In genomic region chr9:130036099-130036498, GRCh38 we compare ENCODE assay signal across 11 cellular contexts. TPM values are rescaled to one million over a fixed set of nuclear protein-coding genes. Genes with fewer than 3 reads are reported as not detected.
DNase-seq lines count a peak whose midpoint lies in the region; ATAC-seq and TF ChIP-seq lines count a peak whose summit lies in the region.
"Had no signal": no experiment of that assay in that cellular context is flagged by ENCODE, and none has a peak within 500 bp of the region (broad histone marks: within the 10 kb centered on the region; RNA-seq: fewer than 3 reads in every experiment).

No MANE protein-coding gene starts in this region.

- H3K27me3 ChIP-seq in ACC112 (ENCODE audit: insufficient read depth, low read length) (no peaks in the 10 kb centered on the region), GM23248 (replicated peaks; ENCODE audit: insufficient read depth) (no peaks in the 10 kb centered on the region), left lung (no peaks in the 10 kb centered on the region)

- H3K4me3 ChIP-seq in ACC112 (ENCODE audit: low read depth, low read length) (peak overlapping the region; percentile 28; the same call in 1 of the 2 replicates), GM23248 (no peak overlapping the region), left lung (no peak overlapping the region)

- peak overlapping the region; percentile 99 for H3K27ac Mint-ChIP-seq in activated naive CD8-positive, alpha-beta T cell

- no peaks in the 10 kb centered on the region for H3K9me3 ChIP-seq in GM23248 (ENCODE audit: low read depth)
- no peaks in the 10 kb centered on the region for H3K9me3 ChIP-seq in left lung

- ATAC-seq in left lung (peak; percentile 85), HG03045 (IDR thresholded peaks at IDR 0.05; ENCODE audit: unreplicated experiment) (no peak), GM19023 (IDR thresholded peaks at IDR 0.05; ENCODE audit: unreplicated experiment) (no peak)
- ATAC-seq: left ventricle myocardium superior had no signal

- H3K9ac ChIP-seq in GM23248, result no peak overlapping the region; the same call in 1 of the 2 replicates

- TF ChIP-seq CTCF in left lung (IDR thresholded peaks at IDR 0.05), result no peak

- H3K36me3 ChIP-seq in ACC112 (ENCODE audit: insufficient read depth, low read length) (no peaks in the 10 kb centered on the region), GM23248 (ENCODE audit: low read depth) (no peaks in the 10 kb centered on the region), left lung (no peaks in the 10 kb centered on the region)

- H3K4me1 ChIP-seq in ACC112 (ENCODE audit: control insufficient read depth, insufficient read depth, low read length, unreplicated experiment) (peaks cover 38% of the 10 kb centered on the region), GM23248 (ENCODE audit: insufficient read depth) (peaks cover 24% of the 10 kb centered on the region), left lung (peaks cover 14 to 95% of the 10 kb centered on the region in 2 donors)

- no peaks in the 10 kb centered on the region for H3K9me2 ChIP-seq in GM23248 (ENCODE audit: insufficient read depth)

- peak overlapping the region; percentile 43 for H3K4me2 ChIP-seq in GM23248 (ENCODE audit: unreplicated experiment)

- peak overlapping the region; percentile 100 for H3K4me3 Mint-ChIP-seq in activated naive CD8-positive, alpha-beta T cell

- H3K79me2 ChIP-seq in ACC112 (ENCODE audit: control insufficient read depth, insufficient read depth, low read length, unreplicated experiment) (peaks cover 69% of the 10 kb centered on the region), GM23248 (ENCODE audit: insufficient read depth) (peaks cover 91% of the 10 kb centered on the region)

- H3F3A ChIP-seq in GM23248 (ENCODE audit: insufficient read depth), result peaks cover 26% of the 10 kb centered on the region

- peak; percentile 75 for DNase-seq in GM23248
- no peak for DNase-seq in left lung
- DNase-seq in AG08396 (ENCODE audit: low spot score), result no peak
- no peak for DNase-seq in stimulated activated CD4-positive, alpha-beta T cell treated with anti-CD3 and anti-CD28 coated beads, Interleukin-12 subunit alpha, Interleukin-12 subunit beta, amount 100 ng/mL, for 4 hours
- DNase-seq: left ventricle myocardium superior; NCI-H187 treated with DMSO at 0.1 percent for 48 hours; stimulated activated CD4-positive, alpha-beta T cell treated with anti-CD3 and anti-CD28 coated beads, Interleukin-2, amount 100 ng/mL, for 24 hours had no signal

- H2AFZ ChIP-seq in ACC112 (ENCODE audit: low read length, unreplicated experiment) (no peak overlapping the region), GM23248 (no peak overlapping the region)

- H3K27me3 Mint-ChIP-seq in activated naive CD8-positive, alpha-beta T cell, result no peaks in the 10 kb centered on the region

- H4K20me1 ChIP-seq in GM23248 (ENCODE audit: insufficient read depth), result peaks cover 8% of the 10 kb centered on the region; the same call in 1 of the 2 replicates

- intact Hi-C loops in left lung (cut with DNase I), result no loop called here

- H3K27ac ChIP-seq in ACC112 (ENCODE audit: low read depth, low read length), result peak overlapping the region; percentile 71
- H3K27ac ChIP-seq in GM23248, result no peak overlapping the region; the same call in 1 of the 2 replicates
- peak overlapping the region in 1 of 2 donors; percentile 38 for H3K27ac ChIP-seq in left lung

- no peaks in the 10 kb centered on the region for H3K9me3 Mint-ChIP-seq in activated naive CD8-positive, alpha-beta T cell (ENCODE audit: low read depth)

- in situ Hi-C loops in GM23248 (cut with MboI), result no loop called here

- peaks cover 77% of the 10 kb centered on the region for H3K4me1 Mint-ChIP-seq in activated naive CD8-positive, alpha-beta T cell (ENCODE audit: low read depth)

- H3K36me3 Mint-ChIP-seq in activated naive CD8-positive, alpha-beta T cell, result peaks cover 8% of the 10 kb centered on the region

RNA-seq across cellular contexts. Expression of gene FNBP1, which starts 6.9 kb away (rescaled TPM):
- 18.8 and 22.6 TPM in 2 replicates for total RNA-seq in GM23248 (2014; rRNA removed; shearing (Covaris generic))
- polyA plus RNA-seq in GM23248 (2016; fragmentation: Nextera tagmentation; extraction: Ambion mirVana), result 17.8 TPM in 2 replicates
- total RNA-seq in left lung, result 10 to 100 TPM; 30.4 to 51.8 TPM

RNA-seq across cellular contexts. Expression of gene GPR107, which starts 17.6 kb away (rescaled TPM):
- total RNA-seq in GM23248 (2014; rRNA removed; shearing (Covaris generic)), result 18.9 and 22.9 TPM in 2 replicates
- 8.0 and 8.5 TPM in 2 replicates for polyA plus RNA-seq in GM23248 (2016; fragmentation: Nextera tagmentation; extraction: Ambion mirVana)
- total RNA-seq in left lung, result 10 to 100 TPM; 43.0 to 52.4 TPM
